Comparison of ENCODE assay signal across 8 cellular contexts in the genomic region with DNA sequence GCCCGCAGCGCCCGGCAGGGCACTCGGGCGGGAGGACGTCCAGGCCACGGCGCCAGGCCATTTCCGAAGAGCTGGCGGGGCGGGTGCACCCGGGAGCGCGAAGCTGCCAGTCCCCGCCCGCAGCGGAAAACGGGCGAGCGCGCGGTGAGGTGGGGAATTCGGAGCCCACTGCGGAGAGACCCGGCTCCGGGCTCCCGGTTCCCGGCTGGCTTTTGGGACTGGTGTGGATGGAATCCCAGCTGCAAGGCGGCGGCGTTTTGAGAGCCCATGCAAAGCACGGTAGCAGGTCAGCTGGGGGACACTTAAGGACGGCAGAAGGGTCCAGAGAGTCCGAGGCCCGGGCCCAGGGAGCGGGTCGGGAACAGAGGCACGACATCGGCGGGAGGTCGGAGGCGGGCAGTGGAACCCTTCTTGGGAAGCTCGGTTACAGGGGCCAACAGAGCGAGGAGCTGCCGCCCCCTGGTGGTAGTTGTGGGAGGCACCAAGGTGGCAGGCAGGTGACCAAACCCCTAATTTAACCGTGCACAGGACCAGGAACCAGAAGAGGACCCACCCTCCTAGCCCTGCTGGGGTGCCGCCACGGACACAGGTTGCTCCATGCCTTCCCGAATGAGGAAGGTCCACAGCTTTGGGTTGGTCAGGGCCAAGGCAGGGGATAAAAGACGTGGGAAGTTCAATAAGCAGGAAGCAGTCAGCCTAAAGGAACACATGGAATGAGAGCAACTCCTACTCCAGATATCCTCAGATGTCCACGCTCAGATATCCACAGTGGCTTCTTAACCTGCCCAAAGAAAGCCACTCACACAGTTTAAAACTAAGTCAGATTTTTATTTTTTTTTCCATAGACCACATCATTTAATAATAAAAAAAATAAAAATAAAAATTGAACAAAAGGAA. TPM values are rescaled to one million over a fixed set of nuclear protein-coding genes. Genes with fewer than 3 reads are reported as not detected.
DNase-seq lines count a peak whose midpoint lies in the region; ATAC-seq lines count a peak whose summit lies in the region.

No MANE protein-coding gene starts in this region.

- peak; percentile 87 for DNase-seq in T-helper 9 cell
- DNase-seq in cerebellum (ENCODE audit: low spot score): peak; percentile 92
- DNase-seq in left lobe of liver (ENCODE audit: low spot score): peak; percentile 85
- peak; percentile 88 for DNase-seq in stimulated activated CD4-positive, alpha-beta T cell treated with anti-CD3 and anti-CD28 coated beads, Interleukin-4, amount 100 ng/mL, for 1 hour
- no peak for DNase-seq in midbrain (lab: John Stamatoyannopoulos, UW)
- no peak for DNase-seq in SHP77 treated with DMSO at 0.1 percent for 48 hours (lab: John Stamatoyannopoulos, UW)

- ATAC-seq in GM18861 (IDR thresholded peaks at IDR 0.05; ENCODE audit: unreplicated experiment) (peak; percentile 46), HG03135 (IDR thresholded peaks at IDR 0.05; ENCODE audit: unreplicated experiment) (peak; percentile 63), left lobe of liver (peak; percentile 86)

RNA-seq across cellular contexts. Expression of a gene that starts 0.7 kb away (rescaled TPM):
- 17.5 TPM for total RNA-seq in cerebellum
- total RNA-seq in left lobe of liver: 0.43 TPM

RNA-seq across cellular contexts. Expression of a gene that starts 16.0 kb away (rescaled TPM):
- total RNA-seq in cerebellum (not detected), left lobe of liver (not detected)

RNA-seq across cellular contexts. Expression of a gene that starts 23.3 kb away (rescaled TPM):
- total RNA-seq in cerebellum: 74.6 TPM
- total RNA-seq in left lobe of liver: 59.9 TPM

RNA-seq across cellular contexts. Expression of a gene that starts 36.9 kb away (rescaled TPM):
- total RNA-seq in cerebellum (111 TPM), left lobe of liver (48.2 TPM)

RNA-seq across cellular contexts. Expression of a gene that starts 37.3 kb away (rescaled TPM):
- 16.2 TPM for total RNA-seq in cerebellum
- total RNA-seq in left lobe of liver: 14.4 TPM

Comparison
In these comparisons a context has a peak if more than half of its experiments do, and no peak if none do; other contexts are left out.
1. DNase-seq: peak in T-helper 9 cell (single experiment), cerebellum (single experiment), left lobe of liver (single experiment) and stimulated activated CD4-positive, alpha-beta T cell treated with anti-CD3 and anti-CD28 coated beads, Interleukin-4, amount 100 ng/mL, for 1 hour (single experiment); none in midbrain (single experiment) and SHP77 treated with DMSO at 0.1 percent for 48 hours (single experiment).
2. RNA of a gene that starts 0.7 kb away (total RNA-seq): 17.5 TPM in cerebellum (single experiment); 0.43 TPM in left lobe of liver (single experiment); every median in the first group is over 10 times any median in the second.
3. Peak in every context shown above with its lines, with median percentiles within 50 percentile points of each other: ATAC-seq.